ENCODE assay signal across 7 cellular contexts in the genomic region with DNA sequence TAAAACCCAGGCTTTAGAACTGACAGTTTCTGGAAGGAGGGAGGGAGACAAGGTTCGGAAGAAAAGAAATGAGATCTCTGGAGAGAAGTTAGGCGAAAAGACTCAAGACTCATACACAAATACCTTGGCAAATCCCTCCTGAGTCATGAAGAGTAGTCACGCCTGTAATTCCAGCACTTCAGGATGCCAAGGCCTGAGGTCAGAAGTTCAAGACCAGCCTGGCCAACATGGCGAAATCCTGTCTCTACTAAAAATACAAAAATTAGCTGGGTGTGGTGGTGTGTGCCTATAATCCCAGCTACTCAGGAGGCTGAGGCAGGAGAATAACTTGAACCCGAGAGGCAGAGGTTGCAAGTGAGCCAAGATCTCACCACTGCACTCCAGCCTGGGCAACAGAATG. TPM values are rescaled to one million over a fixed set of nuclear protein-coding genes. Genes with fewer than 3 reads are reported as not detected.
"Had no signal": no experiment of that assay in that cellular context is flagged by ENCODE, and none has a peak within 500 bp of the region (broad histone marks: within the 10 kb centered on the region; RNA-seq: fewer than 3 reads in every experiment).

No MANE protein-coding gene starts in this region.

RNA-seq across cellular contexts. Expression of a gene that starts 27.3 kb away (rescaled TPM):
- total RNA-seq: activated CD8-positive, alpha-beta memory T cell treated with anti-CD3 and anti-CD28 coated beads for 36 hours; activated naive CD4-positive, alpha-beta T cell treated with anti-CD3 and anti-CD28 coated beads for 36 hours; activated T-helper 17 cell treated with anti-CD3 and anti-CD28 coated beads, Interleukin-2, amount 50 U/mL, for 72 hours; chondrocyte; foreskin keratinocyte; mononuclear cell; naive thymus-derived CD8-positive, alpha-beta T cell had no signal
